13 cellular contexts compared by ENCODE assay signal in genomic region chr4:182906786-182907185, GRCh38. TPM values are rescaled to one million over a fixed set of nuclear protein-coding genes. Genes with fewer than 3 reads are reported as not detected.
DNase-seq lines count a peak whose midpoint lies in the region; ATAC-seq, FAIRE-seq and TF ChIP-seq lines count a peak whose summit lies in the region.
"Had no signal": no experiment of that assay in that cellular context is flagged by ENCODE, and none has a peak within 500 bp of the region (broad histone marks: within the 10 kb centered on the region; RNA-seq: fewer than 3 reads in every experiment).

No MANE protein-coding gene starts in this region.

- H4K20me1 ChIP-seq in IMR-90 (ENCODE audit: insufficient read depth, low read length): peaks cover 12% of the 10 kb centered on the region; the same call in 1 of the 2 replicates

- H2AK5ac ChIP-seq in IMR-90 (ENCODE audit: low read depth, low read length): no peak overlapping the region

- dilution Hi-C loops in IMR-90 (cut with HindIII; ENCODE audit: low sequenced_read_pairs, unreplicated experiment): loop anchor here (25.0 kb wide), 1 partner anchor 356 kb away; no protein-coding TSS in a partner anchor

- no peak for FAIRE-seq in HTR-8/SVneo (lab: Jason Lieb, UNC)
- FAIRE-seq: A549, GM19239 had no signal

- no peak overlapping the region for H3K23ac ChIP-seq in IMR-90 (ENCODE audit: low read depth, low read length)

- peaks cover 10% of the 10 kb centered on the region for H3K4me1 ChIP-seq in IMR-90 (ENCODE audit: control insufficient read depth, insufficient read depth, low read length)
- H3K4me1 ChIP-seq in adipocyte (ENCODE audit: control insufficient read depth, insufficient read depth, low read length): no peaks in the 10 kb centered on the region
- no peaks in the 10 kb centered on the region for H3K4me1 ChIP-seq in right atrium auricular region
- H3K4me1 ChIP-seq: A549 had no signal

- H3K14ac ChIP-seq in IMR-90 (replicated peaks; ENCODE audit: low read depth, low read length): no peak overlapping the region

- in situ Hi-C loops in IMR-90 (cut with MboI; ENCODE audit: low sequenced_read_pairs): no loop called here

- no peak overlapping the region for H2AFZ ChIP-seq in IMR-90 (replicated peaks; ENCODE audit: low read length, poor library complexity)

- POLR2A ChIA-PET in IMR-90 (lab: Charles Lee; ENCODE audit: unreplicated experiment): no interaction called here

- no peak overlapping the region for H2BK120ac ChIP-seq in IMR-90 (ENCODE audit: low read depth, low read length)

- no peak overlapping the region for H3K56ac ChIP-seq in IMR-90 (ENCODE audit: extremely low read depth, insufficient read depth, low read length)

- H2BK15ac ChIP-seq in IMR-90 (ENCODE audit: low read depth, low read length): no peak overlapping the region

- no peak overlapping the region for H4K91ac ChIP-seq in IMR-90 (ENCODE audit: insufficient read depth, low read depth, low read length)

- no peak for TF ChIP-seq POLR2A in IMR-90 (IDR thresholded peaks at IDR 0.05; ENCODE audit: low read depth, low read length)

- no peak overlapping the region for H3K4me2 ChIP-seq in IMR-90 (ENCODE audit: low read depth, low read length)
- H3K4me2 ChIP-seq: A549 had no signal

- H3K4me3 ChIP-seq in IMR-90 (ENCODE audit: insufficient read depth, low read depth, low read length): no peak overlapping the region
- no peak overlapping the region for H3K4me3 ChIP-seq in adipocyte (ENCODE audit: low read length)
- no peak overlapping the region for H3K4me3 ChIP-seq in right atrium auricular region
- H3K4me3 ChIP-seq: A549 had no signal

- peaks cover 23 to 73% of the 10 kb centered on the region in 2 experiments for H3K79me1 ChIP-seq in IMR-90 (ENCODE audit: low read depth in 1 of 2, low read length in 2 of 2)

- TF ChIP-seq RAD21 in IMR-90 (IDR thresholded peaks at IDR 0.05; ENCODE audit: low read length): no peak

- H3K9me1 ChIP-seq in IMR-90 (ENCODE audit: insufficient read depth, low read length): peaks cover 26% of the 10 kb centered on the region

- no peak overlapping the region for H4K5ac ChIP-seq in IMR-90 (ENCODE audit: low read depth, low read length)

- WGBS in IMR-90 (ENCODE audit: extremely low coverage in 2 of 2, insufficient read length in 1 of 2), 2 experiments: 97% methylated on average over 3 of the region's 4 CpGs; no CpG with 5 or more reads in 1 of the 2 experiments

- H4K8ac ChIP-seq in IMR-90 (ENCODE audit: low read depth in 2 of 2, low read length in 2 of 2): peak overlapping the region in 1 of 2 experiments; percentile 13; a peak in 1 of 4 replicates

- no peak overlapping the region for H3K9ac ChIP-seq in IMR-90 (ENCODE audit: low read depth, low read length)
- no peak overlapping the region for H3K9ac ChIP-seq in adipocyte (ENCODE audit: low read length)

- H3K4ac ChIP-seq in IMR-90 (ENCODE audit: low read depth, low read length): peak overlapping the region; percentile 21; the same call in 1 of the 2 replicates

- H3K18ac ChIP-seq in IMR-90 (ENCODE audit: low read depth, low read length): no peak overlapping the region

- H2BK20ac ChIP-seq in IMR-90 (ENCODE audit: low read depth, low read length): no peak overlapping the region

- peaks cover 37% of the 10 kb centered on the region for H3K36me3 ChIP-seq in IMR-90 (ENCODE audit: control insufficient read depth, insufficient read depth, low read length)
- H3K36me3 ChIP-seq in adipocyte (ENCODE audit: control insufficient read depth, insufficient read depth, low read length, severe bottlenecking): peaks cover 86% of the 10 kb centered on the region
- H3K36me3 ChIP-seq in right atrium auricular region: peaks cover 23% of the 10 kb centered on the region

- ATAC-seq in IMR-90 (ENCODE audit: low read depth) (peak; percentile 84), HG03135 (IDR thresholded peaks at IDR 0.05; ENCODE audit: unreplicated experiment) (no peak)
- ATAC-seq: A549 had no signal

- intact Hi-C loops in IMR-90 (cut with micrococcal nuclease): no loop called here

- H3K27me3 ChIP-seq in IMR-90 (ENCODE audit: control insufficient read depth, insufficient read depth, low read length) (no peaks in the 10 kb centered on the region), adipocyte (replicated peaks; ENCODE audit: control insufficient read depth, insufficient read depth, low read length) (no peaks in the 10 kb centered on the region), right atrium auricular region (no peaks in the 10 kb centered on the region)

- peak overlapping the region; percentile 21 for H2BK5ac ChIP-seq in IMR-90 (ENCODE audit: low read depth, low read length, poor library complexity, severe bottlenecking)

- CTCF ChIA-PET in IMR-90 (lab: Yijun Ruan, JAX): no interaction called here

- TF ChIP-seq CTCF in IMR-90 (conservative IDR thresholded peaks at IDR 0.05; ENCODE audit: low read depth, low read length) (no peak), right atrium auricular region (IDR thresholded peaks at IDR 0.05) (no peak)

- no TSS peak for BruUV-seq in IMR-90 (replicated peaks; lab: Mats Ljungman, UMichigan)

- no peaks in the 10 kb centered on the region for H3K9me3 ChIP-seq in IMR-90 (ENCODE audit: control insufficient read depth, insufficient read depth, low read length)
- H3K9me3 ChIP-seq in adipocyte (ENCODE audit: control insufficient read depth, low read length): no peaks in the 10 kb centered on the region
- no peaks in the 10 kb centered on the region for H3K9me3 ChIP-seq in right atrium auricular region
- H3K9me3 ChIP-seq: A549 had no signal

- H3K27ac ChIP-seq in IMR-90 (ENCODE audit: insufficient read depth, low read length) (peak overlapping the region; percentile 46; the same call in 1 of the 2 replicates), right atrium auricular region (no peak overlapping the region)
- H3K27ac ChIP-seq: A549 had no signal

- no peak overlapping the region for H2AK9ac ChIP-seq in IMR-90 (replicated peaks; ENCODE audit: low read depth, low read length, poor library complexity)

- DNase-seq in IMR-90 (peak; percentile 72), adipocyte (ENCODE audit: low read depth) (peak; percentile 39), islet precursor cell (peak; percentile 8), right atrium auricular region (ENCODE audit: low spot score) (no peak), HTR-8/SVneo (ENCODE audit: insufficient read length, low spot score) (no peak)
- DNase-seq: CD8-positive, alpha-beta memory T cell; DMS53; GF-D8; GOT3; H9 had no signal

TF ChIP-seq in IMR-90, 13 proteins besides CTCF, POLR2A, EP300 and RAD21:
- TF ChIP-seq MXI1 (IDR thresholded peaks at IDR 0.05; ENCODE audit: borderline replicate concordance, low read depth, low read length) (no peak), SMC3 (IDR thresholded peaks at IDR 0.05; ENCODE audit: low read depth, low read length) (no peak), BHLHE40 (IDR thresholded peaks at IDR 0.05; ENCODE audit: low read depth, low read length) (no peak), USF2 (IDR thresholded peaks at IDR 0.05; ENCODE audit: low read depth, low read length) (no peak), MAZ (IDR thresholded peaks at IDR 0.05; ENCODE audit: borderline replicate concordance, low read depth, low read length) (no peak), RCOR1 (IDR thresholded peaks at IDR 0.05; ENCODE audit: insufficient replicate concordance, low read length) (no peak), CEBPB (IDR thresholded peaks at IDR 0.05; ENCODE audit: low read depth, low read length) (peak; percentile 82), RFX5 (IDR thresholded peaks at IDR 0.05; ENCODE audit: low read depth, low read length) (no peak)
- TF ChIP-seq, protein P1, sequence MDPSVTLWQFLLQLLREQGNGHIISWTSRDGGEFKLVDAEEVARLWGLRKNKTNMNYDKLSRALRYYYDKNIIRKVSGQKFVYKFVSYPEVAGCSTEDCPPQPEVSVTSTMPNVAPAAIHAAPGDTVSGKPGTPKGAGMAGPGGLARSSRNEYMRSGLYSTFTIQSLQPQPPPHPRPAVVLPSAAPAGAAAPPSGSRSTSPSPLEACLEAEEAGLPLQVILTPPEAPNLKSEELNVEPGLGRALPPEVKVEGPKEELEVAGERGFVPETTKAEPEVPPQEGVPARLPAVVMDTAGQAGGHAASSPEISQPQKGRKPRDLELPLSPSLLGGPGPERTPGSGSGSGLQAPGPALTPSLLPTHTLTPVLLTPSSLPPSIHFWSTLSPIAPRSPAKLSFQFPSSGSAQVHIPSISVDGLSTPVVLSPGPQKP (IDR thresholded peaks at IDR 0.05; ENCODE audit: borderline replicate concordance, low read depth, low read length): no peak
TF ChIP-seq in IMR-90: peak in this region for 1.

RNA-seq across cellular contexts. Expression of gene DCTD, which starts 10.4 kb away (rescaled TPM):
- total RNA-seq in IMR-90 (2012; rRNA removed) (84.2 and 90.3 TPM in 2 replicates), right atrium auricular region (10 to 100 TPM; 25.8 to 37.5 TPM)
- polyA plus RNA-seq in IMR-90 (2012; rRNA removed): 113 and 127 TPM in 2 replicates
- polyA plus RNA-seq in IMR-90 (2012; cell fraction: cytosol; rRNA removed): 99.3 and 108 TPM in 2 replicates
- 122 and 215 TPM in 2 replicates for polyA plus RNA-seq in IMR-90 (2012; cell fraction: nucleus; rRNA removed; ENCODE audit: low replicate concordance)

Comparison
In these comparisons a context has a peak if more than half of its experiments do, and no peak if none do; other contexts are left out.
1. DNase-seq: peak in IMR-90 (single experiment), adipocyte (single experiment) and islet precursor cell (single experiment); none in right atrium auricular region (single experiment) and HTR-8/SVneo (single experiment).